In genomic region chr15:92801412-92801773, GRCh38 we compare ENCODE assay signal across 2 cellular contexts.
TF ChIP-seq lines count a peak whose summit lies in the region.

No MANE protein-coding gene starts in this region.

TF ChIP-seq in H1, 55 proteins besides CTCF, POLR2A, EP300 and RAD21 (continued from another document):
- no peak for TF ChIP-seq RNF2 (IDR thresholded peaks at IDR 0.05; ENCODE audit: borderline replicate concordance, low read depth, low read length, missing control alignments, poor library complexity, severe bottlenecking)
- TF ChIP-seq FOSL1 (IDR thresholded peaks at IDR 0.05; ENCODE audit: insufficient read depth, low read depth, low read length) = no peak
- no peak for TF ChIP-seq SUZ12 (IDR thresholded peaks at IDR 0.05; ENCODE audit: low read length)
- no peak for TF ChIP-seq POU5F1 (IDR thresholded peaks at IDR 0.05; ENCODE audit: low read depth, low read length)
- no peak for TF ChIP-seq KDM1A (IDR thresholded peaks at IDR 0.05; ENCODE audit: borderline replicate concordance, low read length)
- TF ChIP-seq SRF (IDR thresholded peaks at IDR 0.05; ENCODE audit: low read depth, low read length) = no peak
- TF ChIP-seq GABPA (IDR thresholded peaks at IDR 0.05; ENCODE audit: borderline replicate concordance, insufficient read depth, low read length) = no peak
- TF ChIP-seq EGR1 (IDR thresholded peaks at IDR 0.05; ENCODE audit: borderline replicate concordance, low read depth, low read length) = no peak

TF ChIP-seq in HEK293T, 16 proteins besides CTCF, POLR2A, EP300 and RAD21 (continued from another document):
- no peak for TF ChIP-seq SP1 (IDR thresholded peaks at IDR 0.05)
- no peak for TF ChIP-seq LEF1 (IDR thresholded peaks at IDR 0.05; ENCODE audit: borderline replicate concordance)
- no peak for TF ChIP-seq ZNF384 (IDR thresholded peaks at IDR 0.05)
